ENCODE assay signal across 10 cellular contexts in the genomic region with DNA sequence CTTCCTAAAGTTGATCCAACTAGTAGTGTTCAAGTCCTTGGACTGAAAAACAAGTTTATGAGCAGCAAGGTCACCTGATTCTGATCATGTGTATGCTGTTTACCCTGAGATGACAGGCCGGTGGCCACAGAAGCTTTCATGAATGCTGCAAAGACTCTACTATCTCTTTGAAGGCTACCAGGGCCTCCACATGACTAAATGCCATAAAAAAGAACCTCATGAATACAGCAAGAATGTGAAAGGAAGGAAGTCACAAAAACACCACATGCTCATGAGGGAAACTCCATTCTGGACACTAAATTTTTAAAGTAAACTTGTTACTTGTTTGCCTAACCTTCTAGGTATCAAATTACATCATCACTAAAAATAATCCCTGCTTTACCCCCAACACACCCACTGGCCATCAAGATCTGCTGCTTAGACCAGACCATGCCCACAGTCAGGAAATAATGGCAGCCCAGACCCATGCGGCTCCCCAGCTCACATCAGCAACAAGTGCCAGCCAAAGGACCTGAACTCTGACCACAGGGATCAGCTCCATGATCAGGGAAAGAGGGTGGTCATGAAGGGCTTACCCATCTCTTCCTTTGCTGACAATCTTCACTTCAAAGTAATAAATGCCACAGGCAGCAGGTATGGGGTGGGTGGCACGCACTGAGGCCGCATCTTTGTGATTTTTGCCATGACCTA. TPM values are rescaled to one million over a fixed set of nuclear protein-coding genes. Genes with fewer than 3 reads are reported as not detected.
A peak's percentile ranks its signal among the peaks of the same experiment; 100 is the strongest.
DNase-seq lines count a peak whose midpoint lies in the region; ATAC-seq and TF ChIP-seq lines count a peak whose summit lies in the region.
"Had no signal": no experiment of that assay in that cellular context is flagged by ENCODE, and none has a peak within 500 bp of the region (broad histone marks: within the 10 kb centered on the region; RNA-seq: fewer than 3 reads in every experiment).

No MANE protein-coding gene starts in this region.

- H3K9me3 ChIP-seq in suprapubic skin (no peaks in the 10 kb centered on the region), body of pancreas (no peaks in the 10 kb centered on the region)

- peak overlapping the region; percentile 73 for H3K27ac Mint-ChIP-seq in activated naive CD8-positive, alpha-beta T cell treated with anti-CD3 and anti-CD28 coated beads for 36 hours

- intact Hi-C loops in body of pancreas (cut with DNase I): no loop called here

- H3K27me3 ChIP-seq in kidney epithelial cell (ENCODE audit: control insufficient read depth, insufficient read depth, low read length) (no peaks in the 10 kb centered on the region), suprapubic skin (no peaks in the 10 kb centered on the region), body of pancreas (no peaks in the 10 kb centered on the region)

- peaks cover 30% of the 10 kb centered on the region for H3K4me1 ChIP-seq in suprapubic skin
- peaks cover 38% of the 10 kb centered on the region for H3K4me1 ChIP-seq in body of pancreas

- no peak for DNase-seq in activated T-cell treated with anti-CD3 and anti-CD28 coated beads, Interleukin-2, amount 50 U/mL, for 4 hours
- no peak for DNase-seq in activated T-cell treated with anti-CD3 and anti-CD28 coated beads for 4 hours
- DNase-seq in activated naive CD8-positive, alpha-beta T cell treated with anti-CD3 and anti-CD28 coated beads for 36 hours: no peak
- no peak for DNase-seq in kidney epithelial cell (ENCODE audit: low read depth)
- no peak for DNase-seq in suprapubic skin (ENCODE audit: low spot score in 2 of 2)
- no peak for DNase-seq in body of pancreas
- DNase-seq in stimulated activated CD4-positive, alpha-beta T cell treated with anti-CD3 and anti-CD28 coated beads, Interleukin-12 subunit alpha, Interleukin-12 subunit beta, amount 100 ng/mL, for 4 hours: no peak
- DNase-seq: left ventricle myocardium superior had no signal

- no peaks in the 10 kb centered on the region for H3K9me3 Mint-ChIP-seq in activated T-cell treated with anti-CD3 and anti-CD28 coated beads, Interleukin-2, amount 50 U/mL, for 4 hours
- no peaks in the 10 kb centered on the region for H3K9me3 Mint-ChIP-seq in activated naive CD8-positive, alpha-beta T cell treated with anti-CD3 and anti-CD28 coated beads for 36 hours

- TF ChIP-seq POLR2A in suprapubic skin (IDR thresholded peaks at IDR 0.05) (no peak), body of pancreas (IDR thresholded peaks at IDR 0.05) (no peak)

- H3K36me3 ChIP-seq in kidney epithelial cell (ENCODE audit: control insufficient read depth, insufficient read depth, low read length) (peaks cover 2% of the 10 kb centered on the region), suprapubic skin (peaks cover 5% of the 10 kb centered on the region), body of pancreas (replicated peaks in 1 of 2; ENCODE audit: insufficient read depth in 1 of 2, low read depth in 2 of 2) (no peaks in the 10 kb centered on the region)

- no peak for TF ChIP-seq EP300 in suprapubic skin (IDR thresholded peaks at IDR 0.05)

- H3K4me1 Mint-ChIP-seq in activated T-cell treated with anti-CD3 and anti-CD28 coated beads, Interleukin-2, amount 50 U/mL, for 4 hours (ENCODE audit: low read depth): peaks cover 56% of the 10 kb centered on the region
- H3K4me1 Mint-ChIP-seq in activated naive CD8-positive, alpha-beta T cell treated with anti-CD3 and anti-CD28 coated beads for 36 hours: peaks cover 56% of the 10 kb centered on the region

- no peak for ATAC-seq in activated T-cell treated with anti-CD3 and anti-CD28 coated beads, Interleukin-2, amount 50 U/mL, for 4 hours
- ATAC-seq in body of pancreas: no peak
- ATAC-seq in GM19328 (IDR thresholded peaks at IDR 0.05; ENCODE audit: unreplicated experiment): no peak
- ATAC-seq: activated CD4-positive, CD25-positive, alpha-beta regulatory T cell treated with anti-CD3 and anti-CD28 coated beads, Interleukin-2, amount 50 U/mL, for 24 hours had no signal

- H3K4me3 ChIP-seq in kidney epithelial cell (ENCODE audit: low read depth, low read length): peak overlapping the region; percentile 89
- H3K4me3 ChIP-seq in suprapubic skin: peak overlapping the region; percentile 95
- H3K4me3 ChIP-seq in body of pancreas: no peak overlapping the region

- TF ChIP-seq CTCF in kidney epithelial cell (IDR thresholded peaks at IDR 0.05; ENCODE audit: insufficient read depth, low read length, poor library complexity, severe bottlenecking) (no peak), suprapubic skin (IDR thresholded peaks at IDR 0.05) (no peak), body of pancreas (IDR thresholded peaks at IDR 0.05) (no peak)

- peaks cover 20% of the 10 kb centered on the region for H3K36me3 Mint-ChIP-seq in activated T-cell treated with anti-CD3 and anti-CD28 coated beads, Interleukin-2, amount 50 U/mL, for 4 hours (ENCODE audit: insufficient read depth)
- H3K36me3 Mint-ChIP-seq in activated naive CD8-positive, alpha-beta T cell treated with anti-CD3 and anti-CD28 coated beads for 36 hours: peaks cover 37% of the 10 kb centered on the region

- WGBS in suprapubic skin: 96% methylated on average over 4 of the region's 4 CpGs
- 34 to 47% methylated on average over 4 of the region's 4 CpGs for WGBS in body of pancreas, 2 donors

- H3K27me3 Mint-ChIP-seq in activated T-cell treated with anti-CD3 and anti-CD28 coated beads, Interleukin-2, amount 50 U/mL, for 4 hours (ENCODE audit: low read depth): no peaks in the 10 kb centered on the region
- no peaks in the 10 kb centered on the region for H3K27me3 Mint-ChIP-seq in activated naive CD8-positive, alpha-beta T cell treated with anti-CD3 and anti-CD28 coated beads for 36 hours

- H3K27ac ChIP-seq in suprapubic skin (peak overlapping the region; percentile 27), body of pancreas (peak overlapping the region in 2 of 4 donors; percentile 89 to 91)

- H3K4me3 Mint-ChIP-seq in activated T-cell treated with anti-CD3 and anti-CD28 coated beads, Interleukin-2, amount 50 U/mL, for 4 hours: peak overlapping the region; percentile 89
- peak overlapping the region; percentile 90 for H3K4me3 Mint-ChIP-seq in activated naive CD8-positive, alpha-beta T cell treated with anti-CD3 and anti-CD28 coated beads for 36 hours

RNA-seq across cellular contexts. Expression of a gene that starts 1.4 kb away (rescaled TPM):
- total RNA-seq in activated T-cell treated with anti-CD3 and anti-CD28 coated beads, Interleukin-2, amount 50 U/mL, for 4 hours: 10 to 100 TPM; 17.2 to 17.9 (median 17.8) TPM
- 10 to 100 TPM; 16.1 to 16.2 TPM for total RNA-seq in activated naive CD8-positive, alpha-beta T cell treated with anti-CD3 and anti-CD28 coated beads for 36 hours
- total RNA-seq in kidney epithelial cell (11.0 and 12.5 TPM in 2 replicates), suprapubic skin (10 to 100 TPM; 18.4 to 35.2 (median 27.6) TPM), body of pancreas (1 to 10 TPM; 6.3 to 9.3 TPM)

RNA-seq across cellular contexts. Expression of a gene that starts 1.7 kb away (rescaled TPM):
- 1 to 10 TPM in 2 of 3 donors, under 1 TPM in 1; 0.79 to 1.4 (median 1.3) TPM for total RNA-seq in activated T-cell treated with anti-CD3 and anti-CD28 coated beads, Interleukin-2, amount 50 U/mL, for 4 hours
- under 1 TPM; 0.70 to 0.72 TPM for total RNA-seq in activated naive CD8-positive, alpha-beta T cell treated with anti-CD3 and anti-CD28 coated beads for 36 hours
- 0.62 and 0.63 TPM in 2 replicates for total RNA-seq in kidney epithelial cell
- 1 to 10 TPM in 2 of 4 donors, under 1 TPM in 2; 0.34 to 1.4 (median 0.87) TPM for total RNA-seq in suprapubic skin
- total RNA-seq in body of pancreas: 1 to 10 TPM in 1 of 2 donors, not detected in 1; 1.6 TPM

RNA-seq across cellular contexts. Expression of a gene that starts 37.1 kb away (rescaled TPM):
- total RNA-seq in activated T-cell treated with anti-CD3 and anti-CD28 coated beads, Interleukin-2, amount 50 U/mL, for 4 hours: 10 to 100 TPM; 42.1 to 51.4 (median 43.1) TPM
- 10 to 100 TPM; 45.9 to 47.5 TPM for total RNA-seq in activated naive CD8-positive, alpha-beta T cell treated with anti-CD3 and anti-CD28 coated beads for 36 hours
- total RNA-seq in kidney epithelial cell (38.3 and 44.0 TPM in 2 replicates), suprapubic skin (10 to 100 TPM; 45.7 to 92.0 (median 76.4) TPM), body of pancreas (10 to 100 TPM; 23.7 to 42.8 TPM)

RNA-seq across cellular contexts. Expression of a gene that starts 41.7 kb away (rescaled TPM):
- total RNA-seq in activated T-cell treated with anti-CD3 and anti-CD28 coated beads, Interleukin-2, amount 50 U/mL, for 4 hours: 100 to 1,000 TPM; 170 to 182 (median 182) TPM
- 100 to 1,000 TPM; 174 to 181 TPM for total RNA-seq in activated naive CD8-positive, alpha-beta T cell treated with anti-CD3 and anti-CD28 coated beads for 36 hours
- total RNA-seq in kidney epithelial cell: 156 and 287 TPM in 2 replicates
- total RNA-seq in suprapubic skin: 100 to 1,000 TPM; 101 to 161 (median 113) TPM
- 10 to 100 TPM; 39.2 to 42.8 TPM for total RNA-seq in body of pancreas

RNA-seq across cellular contexts. Expression of a gene that starts 42.5 kb away (rescaled TPM):
- total RNA-seq in activated T-cell treated with anti-CD3 and anti-CD28 coated beads, Interleukin-2, amount 50 U/mL, for 4 hours: 10 to 100 TPM; 40.4 to 52.0 (median 46.3) TPM
- total RNA-seq in activated naive CD8-positive, alpha-beta T cell treated with anti-CD3 and anti-CD28 coated beads for 36 hours: 10 to 100 TPM; 42.2 to 42.4 TPM
- total RNA-seq in kidney epithelial cell (30.3 and 45.5 TPM in 2 replicates), suprapubic skin (100 to 1,000 TPM; 140 to 311 (median 201) TPM), body of pancreas (100 to 1,000 TPM in 1 of 2 donors, 10 to 100 TPM in 1; 57.1 to 122 TPM)

Comparison
In these comparisons a context has a peak if more than half of its experiments do, and no peak if none do; other contexts are left out.
1. H3K4me3 ChIP-seq: peak in kidney epithelial cell (single experiment) and suprapubic skin (single experiment); none in body of pancreas (0 of 2).